In genomic region chr2:196336715-196337617, GRCh38 we compare ENCODE assay signal across 9 cellular contexts.
DNase-seq lines count a peak whose midpoint lies in the region; ATAC-seq and TF ChIP-seq lines count a peak whose summit lies in the region.
"Had no signal": no experiment of that assay in that cellular context is flagged by ENCODE, and none has a peak within 500 bp of the region (broad histone marks: within the 10 kb centered on the region; RNA-seq: fewer than 3 reads in every experiment).

No MANE protein-coding gene starts in this region.

- H3K36me3 Mint-ChIP-seq in naive thymus-derived CD8-positive, alpha-beta T cell: no peaks in the 10 kb centered on the region

- DNase-seq in NCI-H1092 treated with DMSO at 0.1 percent for 48 hours (lab: John Stamatoyannopoulos, UW): peak; percentile 16
- no peak for DNase-seq in NCI-H1092 (lab: John Stamatoyannopoulos, UW)
- DNase-seq in SW480 (ENCODE audit: low spot score): peak; percentile 34
- no peak for DNase-seq in dorsolateral prefrontal cortex
- peak in 5 of 10 donors; percentile 15 to 33 (median 28) for DNase-seq in naive thymus-derived CD8-positive, alpha-beta T cell
- no peak for DNase-seq in NCI-H2171 (lab: John Stamatoyannopoulos, UW)

- no peaks in the 10 kb centered on the region for H3K9me3 Mint-ChIP-seq in naive thymus-derived CD8-positive, alpha-beta T cell

- peak in 55 of 56 donors; percentile 25 to 73 (median 54) for TF ChIP-seq CTCF in dorsolateral prefrontal cortex (IDR thresholded peaks at IDR 0.05 in 54 of 56, conservative IDR thresholded peaks at IDR 0.05 in 2 of 56; ENCODE audit: low read depth in 1 of 56, partially characterized antibody in 56 of 56)

- H3K4me3 Mint-ChIP-seq in naive thymus-derived CD8-positive, alpha-beta T cell: no peak overlapping the region

- no peak overlapping the region for H3K4me3 ChIP-seq in dorsolateral prefrontal cortex
- H3K4me3 ChIP-seq: BLaER1 treated with 17β-estradiol and CSF1 and Interleukin-3, amounts not matched to agents 10 nM and 100 nM had no signal

- intact Hi-C loops in dorsolateral prefrontal cortex (cut with DNase I): loop anchor here in 1 of 2 donors (5.0 kb wide), 1 partner anchor 35 kb away; no protein-coding TSS in a partner anchor

- POLR2A ChIA-PET in naive thymus-derived CD8-positive, alpha-beta T cell (lab: Charles Lee): interaction anchor here (1.6 kb wide), 1 partner anchor 259 kb away, joined by 3 read pairs; no protein-coding TSS in a partner anchor

- peak overlapping the region in 1 of 10 donors; percentile 54 for H3K27ac Mint-ChIP-seq in naive thymus-derived CD8-positive, alpha-beta T cell

- peak overlapping the region in 14 of 59 donors; percentile 19 to 71 (median 54) for H3K27ac ChIP-seq in dorsolateral prefrontal cortex
- H3K27ac ChIP-seq: BLaER1 treated with 17β-estradiol and CSF1 and Interleukin-3, amounts not matched to agents 10 nM and 100 nM had no signal

- peak; percentile 70 for ATAC-seq in HG03432 (IDR thresholded peaks at IDR 0.05; ENCODE audit: unreplicated experiment)
- ATAC-seq in naive thymus-derived CD8-positive, alpha-beta T cell: peak; percentile 33 to 39
- no peak for ATAC-seq in GM21717 (IDR thresholded peaks at IDR 0.05; ENCODE audit: unreplicated experiment)

- no peaks in the 10 kb centered on the region for H3K27me3 ChIP-seq in dorsolateral prefrontal cortex
- H3K27me3 ChIP-seq: BLaER1 treated with 17β-estradiol and CSF1 and Interleukin-3, amounts not matched to agents 10 nM and 100 nM had no signal

- peaks cover 0 to 4% (median 0%) of the 10 kb centered on the region in 5 donors for H3K27me3 Mint-ChIP-seq in naive thymus-derived CD8-positive, alpha-beta T cell

- H3K4me1 Mint-ChIP-seq in naive thymus-derived CD8-positive, alpha-beta T cell: peaks cover 0 to 8% (median under 1%) of the 10 kb centered on the region in 4 donors

Comparison
In these comparisons a context has a peak if more than half of its experiments do, and no peak if none do; other contexts are left out.
1. DNase-seq: peak in NCI-H1092 treated with DMSO at 0.1 percent for 48 hours (single experiment) and SW480 (single experiment); none in NCI-H1092 (single experiment), dorsolateral prefrontal cortex (0 of 10) and NCI-H2171 (single experiment).